Comparison of ENCODE assay signal across 30 cellular contexts in genomic region chr4:128153795-128154194, GRCh38.
"Had no signal": no experiment of that assay in that cellular context is flagged by ENCODE, and none has a peak within 500 bp of the region (broad histone marks: within the 10 kb centered on the region; RNA-seq: fewer than 3 reads in every experiment).

No MANE protein-coding gene starts in this region.

- H3K27ac ChIP-seq: SJCRH30, SK-N-MC had no signal

- DNase-seq: activated CD4-positive, alpha-beta T cell treated with anti-CD3 and anti-CD28 coated beads, Interleukin-2, amount 10 ng/mL, durations not matched to agents 24 days and 14 days; activated CD4-positive, alpha-beta T cell treated with anti-CD3 and anti-CD28 coated beads, Interleukin-2, amount 50 U/mL, for 4 hours; activated CD8-positive, alpha-beta T cell treated with anti-CD3 and anti-CD28 coated beads for 36 hours; activated gamma-delta T cell treated with Interleukin-2 at 50 U/mL for 16 hours; activated naive CD4-positive, alpha-beta T cell treated with anti-CD3 and anti-CD28 coated beads for 36 hours; activated T-cell treated with anti-CD3 and anti-CD28 coated beads, Interleukin-2, amount 50 U/mL, for 1 hour; activated T-cell treated with anti-CD3 and anti-CD28 coated beads, Interleukin-2, amount 50 U/mL, for 72 hours; anterior cingulate cortex; caudate nucleus; MM.1S; MV-4-11; NCI-H1092 treated with DMSO at 0.1 percent for 48 hours; NCI-H1417; NCI-H146; NCI-H187; NCI-H2029 treated with DMSO at 0.1 percent for 48 hours; NCI-H2107; NCI-H2171; NCI-H510A; NCI-H526; NCI-H748 treated with DMSO at 0.1 percent for 48 hours; NK-92 treated with Interleukin-12 subunit alpha and Interleukin-12 subunit beta, amount 100 ng/mL, for 24 hours; SHP77; SJCRH30; T1000 had no signal

- H3K27ac Mint-ChIP-seq: activated CD4-positive, alpha-beta T cell treated with anti-CD3 and anti-CD28 coated beads, Interleukin-2, amount 10 ng/mL, durations not matched to agents 24 days and 14 days; activated CD8-positive, alpha-beta T cell treated with anti-CD3 and anti-CD28 coated beads for 36 hours; activated naive CD4-positive, alpha-beta T cell treated with anti-CD3 and anti-CD28 coated beads for 36 hours; activated naive CD4-positive, alpha-beta T cell treated with anti-CD3 and anti-CD28 coated beads, Interleukin-2, amount 50 U/mL, for 72 hours; activated T-cell treated with anti-CD3 and anti-CD28 coated beads, Interleukin-2, amount 50 U/mL, for 72 hours; activated T-helper 2 cell treated with anti-CD3 and anti-CD28 coated beads, Interferon-gamma antibody, Interleukin-2, Interleukin-4, amounts not matched to agents 10 μg/mL and 5 μg/mL and 100 μg/mL, durations not matched to agents 14 hours and 24 hours and 36 hours; brain had no signal

- H3K27me3 Mint-ChIP-seq: activated CD4-positive, alpha-beta T cell treated with anti-CD3 and anti-CD28 coated beads, Interleukin-2, amount 10 ng/mL, durations not matched to agents 24 days and 14 days; activated CD8-positive, alpha-beta T cell treated with anti-CD3 and anti-CD28 coated beads for 36 hours; brain had no signal

- H3K4me1 Mint-ChIP-seq: activated CD4-positive, alpha-beta T cell treated with anti-CD3 and anti-CD28 coated beads, Interleukin-2, amount 10 ng/mL, durations not matched to agents 24 days and 14 days; brain had no signal

- H3K36me3 ChIP-seq: SJCRH30 had no signal

- H3K4me3 ChIP-seq: K562, SJCRH30, SK-N-MC had no signal

- H3K9me3 Mint-ChIP-seq: activated CD4-positive, alpha-beta T cell treated with anti-CD3 and anti-CD28 coated beads, Interleukin-2, amount 10 ng/mL, durations not matched to agents 24 days and 14 days; activated CD8-positive, alpha-beta T cell treated with anti-CD3 and anti-CD28 coated beads for 36 hours; activated naive CD4-positive, alpha-beta T cell treated with anti-CD3 and anti-CD28 coated beads, Interleukin-2, amount 50 U/mL, for 72 hours; activated T-helper 2 cell treated with anti-CD3 and anti-CD28 coated beads, Interferon-gamma antibody, Interleukin-2, Interleukin-4, amounts not matched to agents 10 μg/mL and 5 μg/mL and 100 μg/mL, durations not matched to agents 14 hours and 24 hours and 36 hours had no signal

- ATAC-seq: activated CD8-positive, alpha-beta T cell treated with anti-CD3 and anti-CD28 coated beads for 36 hours; activated naive CD4-positive, alpha-beta T cell treated with anti-CD3 and anti-CD28 coated beads, Interleukin-2, amount 50 U/mL, for 72 hours; activated T-cell treated with anti-CD3 and anti-CD28 coated beads, Interleukin-2, amount 50 U/mL, for 72 hours; K562 had no signal

- H3K9me3 ChIP-seq: SJCRH30 had no signal

- H3K27me3 ChIP-seq: SJCRH30 had no signal

- H3K4me3 Mint-ChIP-seq: activated CD4-positive, alpha-beta T cell treated with anti-CD3 and anti-CD28 coated beads, Interleukin-2, amount 10 ng/mL, durations not matched to agents 24 days and 14 days; activated CD8-positive, alpha-beta T cell treated with anti-CD3 and anti-CD28 coated beads for 36 hours; activated naive CD4-positive, alpha-beta T cell treated with anti-CD3 and anti-CD28 coated beads for 36 hours; activated T-cell treated with anti-CD3 and anti-CD28 coated beads, Interleukin-2, amount 50 U/mL, for 72 hours; brain had no signal

- H3K4me1 ChIP-seq: SJCRH30 had no signal
